1 cellular context compared by ENCODE assay signal in the genomic region with DNA sequence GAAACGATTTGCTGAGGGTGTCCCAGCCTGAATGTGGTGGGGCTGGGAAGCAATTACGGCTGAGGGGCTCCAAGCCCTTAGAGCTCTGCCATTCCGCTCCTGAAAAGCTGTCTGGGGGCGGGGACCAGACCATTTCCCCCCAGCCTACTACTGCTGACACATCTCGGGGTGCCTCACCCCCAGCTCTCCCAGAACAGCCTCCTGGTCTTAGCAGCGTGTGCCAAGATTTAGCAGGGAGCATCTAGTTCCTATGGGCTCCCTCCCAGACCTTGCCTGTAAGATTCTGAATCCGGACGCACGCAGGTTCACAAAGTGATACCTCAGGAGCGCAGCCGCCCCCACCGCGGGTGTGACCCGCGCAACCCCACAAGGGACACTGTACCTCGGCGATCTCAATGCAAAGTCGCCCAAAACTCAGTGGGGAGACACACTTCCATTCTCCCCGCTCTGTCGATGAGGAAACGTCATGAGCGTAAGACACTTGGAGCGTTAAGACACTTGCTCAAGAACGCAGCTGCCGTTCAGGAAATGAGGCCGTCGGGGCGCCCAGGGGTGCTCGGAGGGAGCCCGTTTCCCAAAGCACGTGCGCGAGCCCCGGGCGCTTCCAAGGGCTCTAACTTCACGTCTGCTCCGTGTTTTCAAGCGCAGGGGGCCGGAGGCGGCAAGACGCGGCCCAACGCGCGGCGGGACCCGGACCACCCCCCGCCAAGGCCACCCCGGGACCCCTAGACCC.
TF ChIP-seq lines count a peak whose summit lies in the region.

No MANE protein-coding gene starts in this region.

TF ChIP-seq in IMR-90, 13 proteins besides CTCF, POLR2A, EP300 and RAD21 (continued from another document):
- TF ChIP-seq, protein P1, sequence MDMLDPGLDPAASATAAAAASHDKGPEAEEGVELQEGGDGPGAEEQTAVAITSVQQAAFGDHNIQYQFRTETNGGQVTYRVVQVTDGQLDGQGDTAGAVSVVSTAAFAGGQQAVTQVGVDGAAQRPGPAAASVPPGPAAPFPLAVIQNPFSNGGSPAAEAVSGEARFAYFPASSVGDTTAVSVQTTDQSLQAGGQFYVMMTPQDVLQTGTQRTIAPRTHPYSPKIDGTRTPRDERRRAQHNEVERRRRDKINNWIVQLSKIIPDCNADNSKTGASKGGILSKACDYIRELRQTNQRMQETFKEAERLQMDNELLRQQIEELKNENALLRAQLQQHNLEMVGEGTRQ (IDR thresholded peaks at IDR 0.05; ENCODE audit: low read depth, low read length), result no peak
- TF ChIP-seq, protein P2, sequence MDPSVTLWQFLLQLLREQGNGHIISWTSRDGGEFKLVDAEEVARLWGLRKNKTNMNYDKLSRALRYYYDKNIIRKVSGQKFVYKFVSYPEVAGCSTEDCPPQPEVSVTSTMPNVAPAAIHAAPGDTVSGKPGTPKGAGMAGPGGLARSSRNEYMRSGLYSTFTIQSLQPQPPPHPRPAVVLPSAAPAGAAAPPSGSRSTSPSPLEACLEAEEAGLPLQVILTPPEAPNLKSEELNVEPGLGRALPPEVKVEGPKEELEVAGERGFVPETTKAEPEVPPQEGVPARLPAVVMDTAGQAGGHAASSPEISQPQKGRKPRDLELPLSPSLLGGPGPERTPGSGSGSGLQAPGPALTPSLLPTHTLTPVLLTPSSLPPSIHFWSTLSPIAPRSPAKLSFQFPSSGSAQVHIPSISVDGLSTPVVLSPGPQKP (IDR thresholded peaks at IDR 0.05; ENCODE audit: borderline replicate concordance, low read depth, low read length), result no peak
- TF ChIP-seq FOS (IDR thresholded peaks at IDR 0.05; ENCODE audit: low read depth, low read length), result no peak
- TF ChIP-seq BHLHE40 (IDR thresholded peaks at IDR 0.05; ENCODE audit: low read depth, low read length), result peak; percentile 69
- TF ChIP-seq MXI1 (IDR thresholded peaks at IDR 0.05; ENCODE audit: borderline replicate concordance, low read depth, low read length), result peak; percentile 59; the same call in 1 of the 2 replicates
- TF ChIP-seq NFE2L2 (IDR thresholded peaks at IDR 0.05; ENCODE audit: low read depth, low read length), result no peak
- TF ChIP-seq CHD1 (IDR thresholded peaks at IDR 0.05; ENCODE audit: low read depth, low read length), result no peak
